Comparison of ENCODE assay signal across 1 cellular context in genomic region chr6:158565122-158565429, GRCh38.
TF ChIP-seq lines count a peak whose summit lies in the region.

No MANE protein-coding gene starts in this region.

TF ChIP-seq in HepG2, 621 proteins besides CTCF, POLR2A, EP300 and RAD21 (continues in another document):
- no peak for TF ChIP-seq ZFP36 (IDR thresholded peaks at IDR 0.05; ENCODE audit: borderline replicate concordance, low read depth, low read length, partially characterized antibody)
- no peak for TF ChIP-seq ZNF580 (CRISPR knock-in tag; IDR thresholded peaks at IDR 0.05; ENCODE audit: borderline replicate concordance, low read depth)
- 0 out of 2 replicates have a peak, but pooled peaks have one; percentile 19 for TF ChIP-seq ZNF556 (CRISPR knock-in tag; IDR thresholded peaks at IDR 0.05; ENCODE audit: borderline replicate concordance)
- no peak for TF ChIP-seq DMAP1 (CRISPR knock-in tag; IDR thresholded peaks at IDR 0.05)
- no peak for TF ChIP-seq CEBPZ (IDR thresholded peaks at IDR 0.05; ENCODE audit: low read length)
- no peak for TF ChIP-seq ZNF549 (CRISPR knock-in tag; IDR thresholded peaks at IDR 0.05)
- no peak for TF ChIP-seq HOXD1 (CRISPR knock-in tag; IDR thresholded peaks at IDR 0.05)
- TF ChIP-seq IRF1 (CRISPR knock-in tag; IDR thresholded peaks at IDR 0.05; ENCODE audit: low read depth) = no peak
- peak; percentile 68 for TF ChIP-seq AGO2 (optimal IDR thresholded peaks at IDR 0.05; ENCODE audit: low read depth, low read length)
- TF ChIP-seq ZNF572 (CRISPR knock-in tag; IDR thresholded peaks at IDR 0.05) = no peak
- no peak for TF ChIP-seq MEIS1 (CRISPR knock-in tag; IDR thresholded peaks at IDR 0.05; ENCODE audit: borderline replicate concordance)
- no peak for TF ChIP-seq ZNF782 (CRISPR knock-in tag; IDR thresholded peaks at IDR 0.05; ENCODE audit: borderline replicate concordance)
- no peak for TF ChIP-seq MAFG (CRISPR knock-in tag; IDR thresholded peaks at IDR 0.05)
- TF ChIP-seq ZNF577 (CRISPR knock-in tag; IDR thresholded peaks at IDR 0.05; ENCODE audit: borderline replicate concordance, low read depth) = no peak
- TF ChIP-seq NR2F2 (IDR thresholded peaks at IDR 0.05; ENCODE audit: borderline replicate concordance, low read depth) = no peak
- TF ChIP-seq CEBPG (CRISPR knock-in tag; IDR thresholded peaks at IDR 0.05) = no peak
- 0 out of 2 replicates have a peak, but pooled peaks have one; percentile 12 for TF ChIP-seq RXRA (CRISPR knock-in tag; IDR thresholded peaks at IDR 0.05)
- TF ChIP-seq IKZF1 (IDR thresholded peaks at IDR 0.05) = no peak
- no peak for TF ChIP-seq ZNF329 (CRISPR knock-in tag; IDR thresholded peaks at IDR 0.05; ENCODE audit: low read depth)
- no peak for TF ChIP-seq KLF9 (CRISPR knock-in tag; IDR thresholded peaks at IDR 0.05; ENCODE audit: low read depth)
- no peak for TF ChIP-seq CSRNP1 (CRISPR knock-in tag; IDR thresholded peaks at IDR 0.05)
- no peak for TF ChIP-seq THRA (CRISPR knock-in tag; IDR thresholded peaks at IDR 0.05; ENCODE audit: borderline replicate concordance)
- TF ChIP-seq ZNF292 (CRISPR knock-in tag; IDR thresholded peaks at IDR 0.05; ENCODE audit: borderline replicate concordance, low read depth) = peak; percentile 40; the same call in 1 of the 2 replicates
- TF ChIP-seq ZNF720 (CRISPR knock-in tag; IDR thresholded peaks at IDR 0.05) = no peak
- TF ChIP-seq ZBTB21 (CRISPR knock-in tag; IDR thresholded peaks at IDR 0.05) = no peak
- peak; percentile 13; the same call in 1 of the 2 replicates for TF ChIP-seq POLR2AphosphoS5 (IDR thresholded peaks at IDR 0.05; ENCODE audit: low read depth, low read length)
- no peak for TF ChIP-seq GATAD1 (CRISPR knock-in tag; IDR thresholded peaks at IDR 0.05)
- TF ChIP-seq ZFY (CRISPR knock-in tag; IDR thresholded peaks at IDR 0.05) = peak; percentile 31; the same call in 1 of the 2 replicates
- TF ChIP-seq JDP2 (CRISPR knock-in tag; IDR thresholded peaks at IDR 0.05; ENCODE audit: borderline replicate concordance) = no peak
- peak; percentile 72 for TF ChIP-seq ZNF687 (CRISPR knock-in tag; IDR thresholded peaks at IDR 0.05)
- TF ChIP-seq HMG20B (CRISPR knock-in tag; conservative IDR thresholded peaks at IDR 0.05) = no peak
- TF ChIP-seq FOXA1 (IDR thresholded peaks at IDR 0.05) = no peak
- no peak for TF ChIP-seq FOXA1 (CRISPR knock-in tag; IDR thresholded peaks at IDR 0.05)
- TF ChIP-seq MEIS2 (CRISPR knock-in tag; IDR thresholded peaks at IDR 0.05) = no peak
- no peak for TF ChIP-seq ATRX (CRISPR knock-in tag; IDR thresholded peaks at IDR 0.05; ENCODE audit: borderline replicate concordance)
- TF ChIP-seq GMEB2 (CRISPR knock-in tag; IDR thresholded peaks at IDR 0.05; ENCODE audit: low read depth) = no peak
- peak; percentile 73 for TF ChIP-seq RBM22 (optimal IDR thresholded peaks at IDR 0.05; ENCODE audit: low read length)
- no peak for TF ChIP-seq ZNF513 (CRISPR knock-in tag; conservative IDR thresholded peaks at IDR 0.05)
- TF ChIP-seq MYC (CRISPR knock-in tag; IDR thresholded peaks at IDR 0.05; ENCODE audit: borderline replicate concordance) = no peak
- TF ChIP-seq ZNF34 (CRISPR knock-in tag; IDR thresholded peaks at IDR 0.05; ENCODE audit: borderline replicate concordance) = 0 out of 2 replicates have a peak, but pooled peaks have one; percentile 68
- TF ChIP-seq MATR3 (CRISPR knock-in tag; IDR thresholded peaks at IDR 0.05) = no peak
- no peak for TF ChIP-seq ZNF136 (CRISPR knock-in tag; IDR thresholded peaks at IDR 0.05; ENCODE audit: low read depth)
- no peak for TF ChIP-seq MYPOP (CRISPR knock-in tag; IDR thresholded peaks at IDR 0.05)
- TF ChIP-seq SALL1 (CRISPR knock-in tag; IDR thresholded peaks at IDR 0.05) = peak; percentile 11; the same call in 1 of the 2 replicates
- TF ChIP-seq ZNF230 (CRISPR knock-in tag; IDR thresholded peaks at IDR 0.05) = no peak
- TF ChIP-seq NR0B2 (CRISPR knock-in tag; IDR thresholded peaks at IDR 0.05) = no peak; the same call in 1 of the 2 replicates
- TF ChIP-seq ZNF12 (CRISPR knock-in tag; IDR thresholded peaks at IDR 0.05) = no peak
- peak; percentile 28; the same call in 1 of the 2 replicates for TF ChIP-seq TIGD3 (CRISPR knock-in tag; IDR thresholded peaks at IDR 0.05; ENCODE audit: borderline replicate concordance)
- no peak for TF ChIP-seq ZNF263 (CRISPR knock-in tag; IDR thresholded peaks at IDR 0.05)
- no peak for TF ChIP-seq KLF13 (CRISPR knock-in tag; IDR thresholded peaks at IDR 0.05)
